Comparison of ENCODE assay signal across 1 cellular context in the genomic region with DNA sequence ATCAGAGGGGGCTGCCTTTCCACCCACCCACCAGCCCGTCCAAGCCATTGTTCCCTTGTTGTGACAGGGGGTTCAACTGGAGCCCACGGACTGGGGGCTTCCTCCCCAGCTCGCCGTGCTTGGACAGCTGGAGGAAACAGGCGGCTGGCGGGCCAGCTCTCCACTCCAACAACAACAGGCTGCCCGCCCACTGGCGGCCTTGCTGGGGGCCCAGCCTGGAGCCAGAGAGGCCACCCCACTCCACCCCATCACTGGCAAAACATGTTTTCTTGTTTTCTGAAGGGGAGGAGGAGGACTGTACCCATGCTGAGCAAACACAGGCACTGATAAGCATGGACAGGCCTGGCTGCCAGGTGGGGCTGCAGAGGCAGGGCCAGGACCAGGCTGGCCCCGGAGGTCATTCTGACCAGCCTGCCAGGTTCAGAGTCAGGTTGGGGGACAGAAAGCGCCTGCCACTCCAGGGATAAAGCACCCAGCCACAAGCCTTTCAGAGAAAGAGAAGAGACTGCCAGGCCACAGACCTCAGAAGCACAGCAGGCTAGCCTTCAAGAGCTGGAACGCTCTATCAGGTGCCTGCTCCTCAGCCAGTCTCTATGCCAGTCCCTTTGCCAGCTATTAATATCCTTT.
TF ChIP-seq lines count a peak whose summit lies in the region.

No MANE protein-coding gene starts in this region.

TF ChIP-seq in K562, 482 proteins besides CTCF, POLR2A, EP300 and RAD21:
- TF ChIP-seq, protein P1, sequence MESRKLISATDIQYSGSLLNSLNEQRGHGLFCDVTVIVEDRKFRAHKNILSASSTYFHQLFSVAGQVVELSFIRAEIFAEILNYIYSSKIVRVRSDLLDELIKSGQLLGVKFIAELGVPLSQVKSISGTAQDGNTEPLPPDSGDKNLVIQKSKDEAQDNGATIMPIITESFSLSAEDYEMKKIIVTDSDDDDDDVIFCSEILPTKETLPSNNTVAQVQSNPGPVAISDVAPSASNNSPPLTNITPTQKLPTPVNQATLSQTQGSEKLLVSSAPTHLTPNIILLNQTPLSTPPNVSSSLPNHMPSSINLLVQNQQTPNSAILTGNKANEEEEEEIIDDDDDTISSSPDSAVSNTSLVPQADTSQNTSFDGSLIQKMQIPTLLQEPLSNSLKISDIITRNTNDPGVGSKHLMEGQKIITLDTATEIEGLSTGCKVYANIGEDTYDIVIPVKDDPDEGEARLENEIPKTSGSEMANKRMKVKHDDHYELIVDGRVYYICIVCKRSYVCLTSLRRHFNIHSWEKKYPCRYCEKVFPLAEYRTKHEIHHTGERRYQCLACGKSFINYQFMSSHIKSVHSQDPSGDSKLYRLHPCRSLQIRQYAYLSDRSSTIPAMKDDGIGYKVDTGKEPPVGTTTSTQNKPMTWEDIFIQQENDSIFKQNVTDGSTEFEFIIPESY (CRISPR knock-in tag; IDR thresholded peaks at IDR 0.05): peak; percentile 61; the same call in 1 of the 2 replicates
- no peak for TF ChIP-seq C11orf30 (IDR thresholded peaks at IDR 0.05; ENCODE audit: low read depth)
- TF ChIP-seq ILF3 (IDR thresholded peaks at IDR 0.05; ENCODE audit: borderline replicate concordance): no peak
- no peak for TF ChIP-seq ZZZ3 (IDR thresholded peaks at IDR 0.05)
- TF ChIP-seq YY1 (IDR thresholded peaks at IDR 0.05; ENCODE audit: borderline replicate concordance in 1 of 3, control insufficient read depth in 1 of 3, extremely low read depth in 1 of 3, insufficient read depth in 3 of 3, insufficient read length in 1 of 3, insufficient replicate concordance in 2 of 3, low read depth in 1 of 3, low read length in 2 of 3): no peak
- TF ChIP-seq FUS (optimal IDR thresholded peaks at IDR 0.05; ENCODE audit: low read depth, low read length): no peak
- no peak for TF ChIP-seq ZFP1 (CRISPR knock-in tag; IDR thresholded peaks at IDR 0.05)
- TF ChIP-seq, protein P2, sequence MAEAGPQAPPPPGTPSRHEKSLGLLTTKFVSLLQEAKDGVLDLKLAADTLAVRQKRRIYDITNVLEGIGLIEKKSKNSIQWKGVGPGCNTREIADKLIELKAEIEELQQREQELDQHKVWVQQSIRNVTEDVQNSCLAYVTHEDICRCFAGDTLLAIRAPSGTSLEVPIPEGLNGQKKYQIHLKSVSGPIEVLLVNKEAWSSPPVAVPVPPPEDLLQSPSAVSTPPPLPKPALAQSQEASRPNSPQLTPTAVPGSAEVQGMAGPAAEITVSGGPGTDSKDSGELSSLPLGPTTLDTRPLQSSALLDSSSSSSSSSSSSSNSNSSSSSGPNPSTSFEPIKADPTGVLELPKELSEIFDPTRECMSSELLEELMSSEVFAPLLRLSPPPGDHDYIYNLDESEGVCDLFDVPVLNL (CRISPR knock-in tag; IDR thresholded peaks at IDR 0.05; ENCODE audit: low read depth): no peak
- TF ChIP-seq, protein P3, sequence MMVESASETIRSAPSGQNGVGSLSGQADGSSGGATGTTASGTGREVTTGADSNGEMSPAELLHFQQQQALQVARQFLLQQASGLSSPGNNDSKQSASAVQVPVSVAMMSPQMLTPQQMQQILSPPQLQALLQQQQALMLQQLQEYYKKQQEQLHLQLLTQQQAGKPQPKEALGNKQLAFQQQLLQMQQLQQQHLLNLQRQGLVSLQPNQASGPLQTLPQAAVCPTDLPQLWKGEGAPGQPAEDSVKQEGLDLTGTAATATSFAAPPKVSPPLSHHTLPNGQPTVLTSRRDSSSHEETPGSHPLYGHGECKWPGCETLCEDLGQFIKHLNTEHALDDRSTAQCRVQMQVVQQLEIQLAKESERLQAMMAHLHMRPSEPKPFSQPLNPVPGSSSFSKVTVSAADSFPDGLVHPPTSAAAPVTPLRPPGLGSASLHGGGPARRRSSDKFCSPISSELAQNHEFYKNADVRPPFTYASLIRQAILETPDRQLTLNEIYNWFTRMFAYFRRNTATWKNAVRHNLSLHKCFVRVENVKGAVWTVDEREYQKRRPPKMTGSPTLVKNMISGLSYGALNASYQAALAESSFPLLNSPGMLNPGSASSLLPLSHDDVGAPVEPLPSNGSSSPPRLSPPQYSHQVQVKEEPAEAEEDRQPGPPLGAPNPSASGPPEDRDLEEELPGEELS (CRISPR knock-in tag; IDR thresholded peaks at IDR 0.05; ENCODE audit: borderline replicate concordance): no peak
- 0 out of 2 replicates have a peak, but pooled peaks have one; percentile 6 for TF ChIP-seq CBFA2T2 (conservative IDR thresholded peaks at IDR 0.05)
- TF ChIP-seq IRF2 (CRISPR knock-in tag; IDR thresholded peaks at IDR 0.05): peak; percentile 50; the same call in 1 of the 2 replicates
- TF ChIP-seq CBFA2T3 (IDR thresholded peaks at IDR 0.05): peak; percentile 36
- TF ChIP-seq TRIM24 (IDR thresholded peaks at IDR 0.05): no peak
- TF ChIP-seq ZNF140 (CRISPR knock-in tag; IDR thresholded peaks at IDR 0.05): no peak
